ENCODE assay signal across 9 cellular contexts in genomic region chr17:4786516-4786915, GRCh38. TPM values are rescaled to one million over a fixed set of nuclear protein-coding genes. Genes with fewer than 3 reads are reported as not detected.
DNase-seq lines count a peak whose midpoint lies in the region; ATAC-seq and TF ChIP-seq lines count a peak whose summit lies in the region.
"Had no signal": no experiment of that assay in that cellular context is flagged by ENCODE, and none has a peak within 500 bp of the region (broad histone marks: within the 10 kb centered on the region; RNA-seq: fewer than 3 reads in every experiment).

No MANE protein-coding gene starts in this region.

- DNase-seq in H7 (peak; percentile 55), cardiac fibroblast (ENCODE audit: low read depth in 2 of 2) (peak; percentile 12 to 53), mesenchymal stem cell (no peak), superior temporal gyrus (ENCODE audit: extremely low spot score) (peak; percentile 37), epidermal melanocyte (ENCODE audit: insufficient read length, low spot score) (no peak), lower leg skin (ENCODE audit: low spot score in 2 of 2) (no peak)
- DNase-seq in activated naive CD4-positive, alpha-beta T cell treated with anti-CD3 and anti-CD28 coated beads, Interleukin-2, amount 50 U/mL, for 72 hours (ENCODE audit: low spot score in 2 of 2) = no peak
- DNase-seq: naive B cell, NCI-H1092 treated with DMSO at 0.1 percent for 48 hours had no signal

- TF ChIP-seq CTCF in cardiac fibroblast (IDR thresholded peaks at IDR 0.05; ENCODE audit: low read depth, low read length) (no peak), lower leg skin (IDR thresholded peaks at IDR 0.05) (no peak)

- ATAC-seq in activated naive CD4-positive, alpha-beta T cell treated with anti-CD3 and anti-CD28 coated beads, Interleukin-2, amount 50 U/mL, for 72 hours = no peak

- no peaks in the 10 kb centered on the region for H3K9me3 ChIP-seq in mesenchymal stem cell (ENCODE audit: control insufficient read depth, low read length)

- H3K18ac ChIP-seq in mesenchymal stem cell (ENCODE audit: low read depth in 1 of 2, low read length in 2 of 2) = no peak overlapping the region

- H3K27me3 ChIP-seq in H7 (ENCODE audit: control insufficient read depth, insufficient read depth, low read length) (peaks cover 33% of the 10 kb centered on the region), mesenchymal stem cell (ENCODE audit: control insufficient read depth in 1 of 2, insufficient read depth in 1 of 2, low read length in 2 of 2) (peaks cover 8 to 34% of the 10 kb centered on the region in 2 experiments)

- H2BK120ac ChIP-seq in mesenchymal stem cell (ENCODE audit: low read depth, low read length) = no peak overlapping the region

- H2BK12ac ChIP-seq in mesenchymal stem cell (ENCODE audit: low read length in 2 of 2) = no peak overlapping the region

- H3K9me3 Mint-ChIP-seq in activated naive CD4-positive, alpha-beta T cell treated with anti-CD3 and anti-CD28 coated beads, Interleukin-2, amount 50 U/mL, for 72 hours = no peaks in the 10 kb centered on the region

- H3K27ac ChIP-seq in mesenchymal stem cell (ENCODE audit: low read length, poor library complexity, severe bottlenecking) = no peak overlapping the region

- H3K4me3 ChIP-seq in H7 (ENCODE audit: insufficient read depth, low read depth, low read length) (no peak overlapping the region), cardiac fibroblast (replicated peaks in 1 of 2; ENCODE audit: low read depth in 2 of 2, low read length in 2 of 2) (peak overlapping the region; percentile 16 to 18), mesenchymal stem cell (ENCODE audit: insufficient read depth in 1 of 2, low read depth in 1 of 2, low read length in 2 of 2) (peak overlapping the region in 1 of 2 experiments; percentile 69), lower leg skin (ENCODE audit: low read depth, poor library complexity, severe bottlenecking) (no peak overlapping the region)

- H2AK5ac ChIP-seq in mesenchymal stem cell (ENCODE audit: low read length, severe bottlenecking) = no peak overlapping the region

- H3K27ac Mint-ChIP-seq in activated naive CD4-positive, alpha-beta T cell treated with anti-CD3 and anti-CD28 coated beads, Interleukin-2, amount 50 U/mL, for 72 hours = no peak overlapping the region
- H3K27ac Mint-ChIP-seq: naive B cell had no signal

- peaks cover 15% of the 10 kb centered on the region for H3K4me1 ChIP-seq in mesenchymal stem cell (ENCODE audit: control insufficient read depth, insufficient read depth, low read depth, low read length)

- no peak overlapping the region for H4K91ac ChIP-seq in mesenchymal stem cell (ENCODE audit: low read length)

- H4K8ac ChIP-seq in mesenchymal stem cell (ENCODE audit: low read length) = no peak overlapping the region

- no peak overlapping the region for H3K4ac ChIP-seq in mesenchymal stem cell (ENCODE audit: low read depth in 1 of 2, low read length in 2 of 2)

- no peak overlapping the region for H2AFZ ChIP-seq in mesenchymal stem cell (ENCODE audit: low read depth, low read length)

- H3K4me2 ChIP-seq in mesenchymal stem cell (ENCODE audit: low read length, poor library complexity, severe bottlenecking) = no peak overlapping the region

- no peak overlapping the region for H2BK5ac ChIP-seq in mesenchymal stem cell (ENCODE audit: low read depth, low read length, poor library complexity, severe bottlenecking)

- intact Hi-C loops in lower leg skin (cut with DNase I; ENCODE audit: low total_unique reads) = loop anchor here (5.0 kb wide), 2 partner anchors 49 to 96 kb away; partner anchors contain the start of genes CXCL16 and ZMYND15

- H3K14ac ChIP-seq in mesenchymal stem cell (ENCODE audit: low read length in 2 of 2) = no peak overlapping the region

- no peak overlapping the region for H2BK15ac ChIP-seq in mesenchymal stem cell (ENCODE audit: low read depth, poor library complexity, severe bottlenecking)

- H3K23ac ChIP-seq in mesenchymal stem cell (ENCODE audit: low read length in 2 of 2) = peak overlapping the region in 1 of 2 experiments; percentile 9

- H3K9ac ChIP-seq in mesenchymal stem cell (ENCODE audit: low read length) = peak overlapping the region; percentile 46

- no peak for TF ChIP-seq POLR2A in lower leg skin (IDR thresholded peaks at IDR 0.05)

- no peaks in the 10 kb centered on the region for H3K36me3 Mint-ChIP-seq in activated naive CD4-positive, alpha-beta T cell treated with anti-CD3 and anti-CD28 coated beads, Interleukin-2, amount 50 U/mL, for 72 hours
- H3K36me3 Mint-ChIP-seq: naive B cell had no signal

- H3K36me3 ChIP-seq in H7 (replicated peaks; ENCODE audit: control insufficient read depth, insufficient read depth, low read length) (no peaks in the 10 kb centered on the region), mesenchymal stem cell (ENCODE audit: control insufficient read depth in 1 of 2, insufficient read depth in 2 of 2, low read depth in 1 of 2, low read length in 2 of 2) (no peaks in the 10 kb centered on the region)

- H3K79me1 ChIP-seq in mesenchymal stem cell (replicated peaks; ENCODE audit: low read length, poor library complexity, severe bottlenecking) = peaks cover 7% of the 10 kb centered on the region

- 86% methylated on average over 5 of the region's 6 CpGs for WGBS in mesenchymal stem cell
- WGBS in lower leg skin, 2 donors = 29 to 31% methylated on average over 6 of the region's 6 CpGs

RNA-seq across cellular contexts. Expression of gene VMO1, which starts 0.4 kb away (rescaled TPM):
- total RNA-seq in H7 (2014; rRNA removed; shearing (Covaris generic)) = not detected in 2 replicates
- 0.23 TPM for polyA plus RNA-seq in mesenchymal stem cell (2013, experiment 1 of 2)
- polyA plus RNA-seq in mesenchymal stem cell (2013, experiment 2 of 2) = 0.16 TPM
- 1 to 10 TPM in 3 of 4 donors, not detected in 1; 2.2 to 9.9 (median 5.3) TPM for total RNA-seq in lower leg skin
- total RNA-seq in activated naive CD4-positive, alpha-beta T cell treated with anti-CD3 and anti-CD28 coated beads, Interleukin-2, amount 50 U/mL, for 72 hours = under 1 TPM in 1 of 2 donors, not detected in 1; 0.50 TPM

RNA-seq across cellular contexts. Expression of gene GLTPD2, which starts 2.2 kb away (rescaled TPM):
- total RNA-seq in H7 (2014; rRNA removed; shearing (Covaris generic)) = not detected in 2 replicates
- not detected for polyA plus RNA-seq in mesenchymal stem cell (2013, experiment 1 of 2)
- not detected for polyA plus RNA-seq in mesenchymal stem cell (2013, experiment 2 of 2)
- 1 to 10 TPM in 1 of 4 donors, not detected in 3; 1.2 TPM for total RNA-seq in lower leg skin
- not detected for total RNA-seq in activated naive CD4-positive, alpha-beta T cell treated with anti-CD3 and anti-CD28 coated beads, Interleukin-2, amount 50 U/mL, for 72 hours

RNA-seq across cellular contexts. Expression of gene PSMB6, which starts 9.4 kb away (rescaled TPM):
- 348 and 395 TPM in 2 replicates for total RNA-seq in H7 (2014; rRNA removed; shearing (Covaris generic))
- 216 TPM for polyA plus RNA-seq in mesenchymal stem cell (2013, experiment 1 of 2)
- polyA plus RNA-seq in mesenchymal stem cell (2013, experiment 2 of 2) = 223 TPM
- total RNA-seq in lower leg skin = 100 to 1,000 TPM; 103 to 207 (median 177) TPM
- total RNA-seq in activated naive CD4-positive, alpha-beta T cell treated with anti-CD3 and anti-CD28 coated beads, Interleukin-2, amount 50 U/mL, for 72 hours = 100 to 1,000 TPM; 133 to 135 TPM

RNA-seq across cellular contexts. Expression of gene TM4SF5, which starts 14.8 kb away (rescaled TPM):
- total RNA-seq in H7 (2014; rRNA removed; shearing (Covaris generic)) = not detected in 2 replicates
- not detected for polyA plus RNA-seq in mesenchymal stem cell (2013, experiment 1 of 2)
- polyA plus RNA-seq in mesenchymal stem cell (2013, experiment 2 of 2) = not detected
- not detected for total RNA-seq in lower leg skin
- total RNA-seq in activated naive CD4-positive, alpha-beta T cell treated with anti-CD3 and anti-CD28 coated beads, Interleukin-2, amount 50 U/mL, for 72 hours = not detected

Comparison
In these comparisons a context has a peak if more than half of its experiments do, and no peak if none do; other contexts are left out.
1. DNase-seq: peak in H7 (single experiment), cardiac fibroblast (2 of 2) and superior temporal gyrus (single experiment); none in mesenchymal stem cell (single experiment), epidermal melanocyte (single experiment), lower leg skin (0 of 2) and activated naive CD4-positive, alpha-beta T cell treated with anti-CD3 and anti-CD28 coated beads, Interleukin-2, amount 50 U/mL, for 72 hours (0 of 2).
2. H3K4me3 ChIP-seq: peak in cardiac fibroblast (2 of 2); none in H7 (single experiment) and lower leg skin (single experiment).